Comparison of ENCODE assay signal across 1 cellular context in the genomic region with DNA sequence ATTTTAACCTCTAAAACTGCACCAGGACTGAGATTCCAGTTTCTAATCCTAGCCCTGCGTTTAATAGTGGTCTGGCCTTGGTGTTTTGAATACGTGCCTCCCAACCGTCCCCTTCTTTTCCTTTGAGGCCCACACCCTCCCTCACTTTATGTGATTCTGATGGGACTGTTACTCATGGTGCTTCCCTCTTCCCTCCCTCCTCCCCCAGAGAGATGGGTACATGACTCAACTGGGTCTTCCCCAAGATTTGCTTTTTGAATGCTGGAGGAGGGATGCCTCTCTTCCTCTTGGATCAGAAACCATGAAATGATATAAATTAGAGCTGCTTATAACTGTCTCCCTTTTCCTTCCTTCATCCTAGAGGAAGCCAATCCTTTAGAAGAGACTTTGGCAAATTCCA.
TF ChIP-seq lines count a peak whose summit lies in the region.

No MANE protein-coding gene starts in this region.

TF ChIP-seq in WTC11, 78 proteins besides CTCF, POLR2A, EP300 and RAD21:
- TF ChIP-seq CBFB (CRISPR knock-in tag; IDR thresholded peaks at IDR 0.05; ENCODE audit: low read depth), result no peak
- TF ChIP-seq, protein P1, sequence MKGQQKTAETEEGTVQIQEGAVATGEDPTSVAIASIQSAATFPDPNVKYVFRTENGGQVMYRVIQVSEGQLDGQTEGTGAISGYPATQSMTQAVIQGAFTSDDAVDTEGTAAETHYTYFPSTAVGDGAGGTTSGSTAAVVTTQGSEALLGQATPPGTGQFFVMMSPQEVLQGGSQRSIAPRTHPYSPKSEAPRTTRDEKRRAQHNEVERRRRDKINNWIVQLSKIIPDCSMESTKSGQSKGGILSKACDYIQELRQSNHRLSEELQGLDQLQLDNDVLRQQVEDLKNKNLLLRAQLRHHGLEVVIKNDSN (CRISPR knock-in tag; IDR thresholded peaks at IDR 0.05), result no peak
- TF ChIP-seq, protein P2, sequence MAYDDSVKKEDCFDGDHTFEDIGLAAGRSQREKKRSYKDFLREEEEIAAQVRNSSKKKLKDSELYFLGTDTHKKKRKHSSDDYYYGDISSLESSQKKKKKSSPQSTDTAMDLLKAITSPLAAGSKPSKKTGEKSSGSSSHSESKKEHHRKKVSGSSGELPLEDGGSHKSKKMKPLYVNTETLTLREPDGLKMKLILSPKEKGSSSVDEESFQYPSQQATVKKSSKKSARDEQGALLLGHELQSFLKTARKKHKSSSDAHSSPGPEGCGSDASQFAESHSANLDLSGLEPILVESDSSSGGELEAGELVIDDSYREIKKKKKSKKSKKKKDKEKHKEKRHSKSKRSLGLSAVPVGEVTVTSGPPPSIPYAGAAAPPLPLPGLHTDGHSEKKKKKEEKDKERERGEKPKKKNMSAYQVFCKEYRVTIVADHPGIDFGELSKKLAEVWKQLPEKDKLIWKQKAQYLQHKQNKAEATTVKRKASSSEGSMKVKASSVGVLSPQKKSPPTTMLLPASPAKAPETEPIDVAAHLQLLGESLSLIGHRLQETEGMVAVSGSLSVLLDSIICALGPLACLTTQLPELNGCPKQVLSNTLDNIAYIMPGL (CRISPR knock-in tag; IDR thresholded peaks at IDR 0.05), result no peak
- no peak for TF ChIP-seq SMAD4 (CRISPR knock-in tag; IDR thresholded peaks at IDR 0.05)
- TF ChIP-seq FOXJ3 (CRISPR knock-in tag; IDR thresholded peaks at IDR 0.05; ENCODE audit: borderline replicate concordance), result no peak
- TF ChIP-seq, protein P3, sequence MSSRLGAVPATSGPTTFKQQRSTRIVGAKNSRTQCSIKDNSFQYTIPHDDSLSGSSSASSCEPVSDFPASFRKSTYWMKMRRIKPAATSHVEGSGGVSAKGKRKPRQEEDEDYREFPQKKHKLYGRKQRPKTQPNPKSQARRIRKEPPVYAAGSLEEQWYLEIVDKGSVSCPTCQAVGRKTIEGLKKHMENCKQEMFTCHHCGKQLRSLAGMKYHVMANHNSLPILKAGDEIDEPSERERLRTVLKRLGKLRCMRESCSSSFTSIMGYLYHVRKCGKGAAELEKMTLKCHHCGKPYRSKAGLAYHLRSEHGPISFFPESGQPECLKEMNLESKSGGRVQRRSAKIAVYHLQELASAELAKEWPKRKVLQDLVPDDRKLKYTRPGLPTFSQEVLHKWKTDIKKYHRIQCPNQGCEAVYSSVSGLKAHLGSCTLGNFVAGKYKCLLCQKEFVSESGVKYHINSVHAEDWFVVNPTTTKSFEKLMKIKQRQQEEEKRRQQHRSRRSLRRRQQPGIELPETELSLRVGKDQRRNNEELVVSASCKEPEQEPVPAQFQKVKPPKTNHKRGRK (CRISPR knock-in tag; IDR thresholded peaks at IDR 0.05; ENCODE audit: borderline replicate concordance), result no peak
- TF ChIP-seq FOXP1 (CRISPR knock-in tag; IDR thresholded peaks at IDR 0.05; ENCODE audit: borderline replicate concordance), result no peak
- no peak for TF ChIP-seq SMAD3 (CRISPR knock-in tag; IDR thresholded peaks at IDR 0.05; ENCODE audit: borderline replicate concordance)
- no peak for TF ChIP-seq EMX1 (CRISPR knock-in tag; IDR thresholded peaks at IDR 0.05)
